8 cellular contexts compared by ENCODE assay signal in the genomic region with DNA sequence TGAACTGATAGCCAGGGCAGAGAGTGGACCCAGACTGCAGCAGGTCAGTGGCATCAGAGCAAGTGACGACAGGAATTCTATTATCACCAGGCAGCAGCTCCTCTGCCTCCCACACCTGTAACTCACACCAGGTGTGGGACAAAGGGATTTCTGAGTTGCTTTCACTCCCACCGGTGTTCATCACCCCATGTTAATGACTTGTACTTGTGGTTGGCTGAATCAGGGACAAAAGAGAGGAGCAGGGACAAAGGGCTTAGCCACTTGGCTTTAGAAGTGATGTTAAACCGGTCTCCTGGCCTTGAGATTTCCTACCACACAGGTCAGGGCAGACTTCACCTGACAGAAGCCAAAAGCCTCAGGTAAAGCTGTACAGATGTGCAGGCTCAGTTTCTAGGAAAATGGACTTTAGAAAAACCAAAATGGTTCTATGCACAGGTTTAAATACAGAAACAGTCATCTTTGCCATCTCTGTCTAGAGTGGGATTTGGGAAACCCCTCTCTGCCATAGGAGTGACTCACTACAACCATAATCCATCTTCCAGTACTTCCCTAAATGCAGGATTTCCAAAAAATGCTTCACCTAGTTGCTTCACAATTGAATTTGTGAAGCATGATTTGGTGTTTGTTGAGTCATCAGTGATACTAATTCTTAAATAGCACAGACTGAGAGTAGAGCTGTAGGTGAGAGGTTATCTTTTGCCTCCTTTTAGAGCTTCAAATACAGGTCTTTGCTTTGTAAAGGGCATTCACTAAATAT.
DNase-seq lines count a peak whose midpoint lies in the region; ATAC-seq and TF ChIP-seq lines count a peak whose summit lies in the region.

No MANE protein-coding gene starts in this region.

- DNase-seq in NOMO-1 treated with DMSO at 0.1 percent for 48 hours (lab: John Stamatoyannopoulos, UW; ENCODE audit: unreplicated experiment) (peak; percentile 63), NOMO-1 treated with dmso at 0.1 percent for 144 hours (lab: John Stamatoyannopoulos, UW; ENCODE audit: unreplicated experiment) (no peak), NCI-H146 (lab: John Stamatoyannopoulos, UW) (peak; percentile 31), dorsolateral prefrontal cortex (no peak), smooth muscle cell (lab: John Stamatoyannopoulos, UW; ENCODE audit: unreplicated experiment) (no peak), epidermal melanocyte (ENCODE audit: insufficient read length, low spot score) (no peak), mesenteric fat pad (ENCODE audit: low spot score) (no peak)

- H3F3A ChIP-seq in smooth muscle cell (ENCODE audit: low read depth), result no peaks in the 10 kb centered on the region

- H3K9me3 ChIP-seq in smooth muscle cell (replicated peaks; ENCODE audit: low read depth), result no peaks in the 10 kb centered on the region

- TF ChIP-seq CTCF in dorsolateral prefrontal cortex (IDR thresholded peaks at IDR 0.05 in 54 of 56, conservative IDR thresholded peaks at IDR 0.05 in 2 of 56; ENCODE audit: low read depth in 1 of 56, partially characterized antibody in 56 of 56) (no peak), smooth muscle cell (IDR thresholded peaks at IDR 0.05; ENCODE audit: borderline replicate concordance, insufficient read depth, poor library complexity, severe bottlenecking) (no peak)

- H3K27me3 ChIP-seq in dorsolateral prefrontal cortex (no peaks in the 10 kb centered on the region), smooth muscle cell (ENCODE audit: low read depth) (no peaks in the 10 kb centered on the region)

- no peak for ATAC-seq in HG03378 (IDR thresholded peaks at IDR 0.05; ENCODE audit: unreplicated experiment)

- peak overlapping the region in 37 of 59 donors; percentile 8 to 94 (median 77) for H3K27ac ChIP-seq in dorsolateral prefrontal cortex
- H3K27ac ChIP-seq in smooth muscle cell (ENCODE audit: low read depth), result peak overlapping the region; percentile 59

- WGBS in smooth muscle cell (ENCODE audit: low lambda C conversion rate), result 62% methylated on average over 3 of the region's 3 CpGs

- no peak overlapping the region for H2AFZ ChIP-seq in smooth muscle cell (ENCODE audit: low read depth)

- no peaks in the 10 kb centered on the region for H4K20me1 ChIP-seq in smooth muscle cell (ENCODE audit: low read depth)

- H3K4me2 ChIP-seq in smooth muscle cell, result no peak overlapping the region

- no peaks in the 10 kb centered on the region for H3K36me3 ChIP-seq in smooth muscle cell (ENCODE audit: low read depth)

- H3K79me2 ChIP-seq in smooth muscle cell (ENCODE audit: low read depth), result no peaks in the 10 kb centered on the region

- intact Hi-C loops in dorsolateral prefrontal cortex (cut with DNase I), result no loop called here

- peaks cover 13% of the 10 kb centered on the region for H3K4me1 ChIP-seq in smooth muscle cell (ENCODE audit: low read depth)

- H3K9ac ChIP-seq in smooth muscle cell (ENCODE audit: low read depth), result peak overlapping the region; percentile 3

- H3K4me3 ChIP-seq in dorsolateral prefrontal cortex (no peak overlapping the region), smooth muscle cell (no peak overlapping the region)

Comparison
In these comparisons a context has a peak if more than half of its experiments do, and no peak if none do; other contexts are left out.
1. DNase-seq: peak in NOMO-1 treated with DMSO at 0.1 percent for 48 hours (single experiment) and NCI-H146 (single experiment); none in NOMO-1 treated with dmso at 0.1 percent for 144 hours (single experiment), dorsolateral prefrontal cortex (0 of 10), smooth muscle cell (single experiment), epidermal melanocyte (single experiment) and mesenteric fat pad (single experiment).